8 cellular contexts compared by ENCODE assay signal in the genomic region with DNA sequence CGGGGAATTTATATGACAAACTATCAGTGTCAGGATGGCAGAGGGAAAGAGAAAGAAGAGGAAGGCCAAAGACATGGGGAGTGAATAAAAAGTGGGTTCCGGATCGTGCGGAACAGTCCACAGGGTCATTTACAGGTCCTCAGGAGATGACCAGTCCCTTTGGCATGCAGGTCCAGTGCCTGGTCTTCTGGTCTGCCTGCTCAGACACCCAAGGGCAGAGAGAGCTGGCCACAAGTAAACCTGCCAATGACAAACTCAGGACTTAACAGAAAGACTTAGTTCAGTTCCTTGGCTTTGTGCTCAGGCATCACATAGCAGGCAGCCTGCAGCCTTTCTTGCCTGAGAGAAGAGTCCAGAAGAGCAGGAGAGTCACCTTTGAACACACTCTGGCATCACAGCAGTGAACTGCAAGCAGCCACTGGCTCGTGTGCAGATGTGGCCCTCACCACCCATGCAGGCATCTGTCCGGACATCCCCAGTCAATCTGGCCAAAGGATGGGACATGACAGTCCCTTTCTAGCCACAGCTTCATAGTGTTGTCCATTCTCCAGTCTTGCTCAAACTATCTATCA. TPM values are rescaled to one million over a fixed set of nuclear protein-coding genes. Genes with fewer than 3 reads are reported as not detected.
DNase-seq lines count a peak whose midpoint lies in the region; ATAC-seq, FAIRE-seq and TF ChIP-seq lines count a peak whose summit lies in the region.

No MANE protein-coding gene starts in this region.

- POLR2A ChIA-PET in HEK293T (lab: Yijun Ruan, JAX), result interaction anchor here (1.0 kb wide), 1 partner anchor 9 kb away, joined by 3 read pairs; no protein-coding TSS in a partner anchor

- no peaks in the 10 kb centered on the region for H3K9me3 ChIP-seq in kidney (ENCODE audit: control insufficient read depth in 1 of 2, low read length in 2 of 2)
- H3K9me3 ChIP-seq in testis, result no peaks in the 10 kb centered on the region

- CTCF ChIA-PET in HEK293T (lab: Yijun Ruan, JAX), result no interaction called here

- H3K4me1 ChIP-seq in kidney (ENCODE audit: control insufficient read depth in 1 of 2, insufficient read depth in 1 of 2, low read depth in 1 of 2, low read length in 2 of 2), result peaks cover 15 to 34% of the 10 kb centered on the region in 2 donors
- peaks cover 6% of the 10 kb centered on the region for H3K4me1 ChIP-seq in testis

- TF ChIP-seq CTCF in AG09319 (IDR thresholded peaks at IDR 0.05; ENCODE audit: low read depth, low read length) (no peak), kidney (IDR thresholded peaks at IDR 0.05; ENCODE audit: borderline replicate concordance, extremely low read depth, insufficient read depth) (no peak), testis (IDR thresholded peaks at IDR 0.05) (no peak)

- H3K27ac ChIP-seq in kidney (ENCODE audit: low read depth in 2 of 2, low read length in 2 of 2), result peak overlapping the region; percentile 38 to 66
- H3K27ac ChIP-seq in testis, result no peak overlapping the region

- FAIRE-seq in kidney (lab: Jason Lieb, UNC), result peak; percentile 85

- DNase-seq in AG09319 (ENCODE audit: extremely low read depth, low read depth) (peak; percentile 83), M059J (ENCODE audit: low read depth) (peak; percentile 98), brain pericyte (ENCODE audit: low read depth, low spot score) (peak; percentile 71), kidney (peak; percentile 88), testis (peak; percentile 89), HEK293T (ENCODE audit: extremely low spot score) (no peak)

- no peaks in the 10 kb centered on the region for H3K27me3 ChIP-seq in testis

- peaks cover 27 to 29% of the 10 kb centered on the region in 2 donors for H3K36me3 ChIP-seq in kidney (ENCODE audit: control insufficient read depth in 1 of 2, insufficient read depth in 2 of 2, low read length in 2 of 2)
- no peaks in the 10 kb centered on the region for H3K36me3 ChIP-seq in testis (ENCODE audit: low read depth, missing control alignments)

- no peak overlapping the region for H3K4me3 ChIP-seq in kidney (ENCODE audit: low read length in 2 of 2)
- no peak overlapping the region for H3K4me3 ChIP-seq in testis

- intact Hi-C loops in kidney (cut with DNase I) (no loop called here), testis (cut with DNase I; ENCODE audit: low total_unique reads) (no loop called here)

- 59 to 60% methylated on average over 6 of the region's 6 CpGs for WGBS in testis, 2 donors

- TF ChIP-seq POLR2A in testis (IDR thresholded peaks at IDR 0.05), result no peak

- ATAC-seq in HG02610 (IDR thresholded peaks at IDR 0.05; ENCODE audit: unreplicated experiment) (no peak), GM21786 (IDR thresholded peaks at IDR 0.05; ENCODE audit: unreplicated experiment) (no peak)

- peak overlapping the region in 1 of 2 donors; percentile 36 for H3K9ac ChIP-seq in kidney (ENCODE audit: low read length in 2 of 2)

TF ChIP-seq in HEK293T, 16 proteins besides CTCF, POLR2A, EP300 and RAD21:
- TF ChIP-seq SUZ12 (IDR thresholded peaks at IDR 0.05), result no peak
- TF ChIP-seq SP1 (IDR thresholded peaks at IDR 0.05), result no peak
- no peak for TF ChIP-seq L3MBTL2 (conservative IDR thresholded peaks at IDR 0.05)
- no peak for TF ChIP-seq ARNT (IDR thresholded peaks at IDR 0.05)
- TF ChIP-seq, protein P1, sequence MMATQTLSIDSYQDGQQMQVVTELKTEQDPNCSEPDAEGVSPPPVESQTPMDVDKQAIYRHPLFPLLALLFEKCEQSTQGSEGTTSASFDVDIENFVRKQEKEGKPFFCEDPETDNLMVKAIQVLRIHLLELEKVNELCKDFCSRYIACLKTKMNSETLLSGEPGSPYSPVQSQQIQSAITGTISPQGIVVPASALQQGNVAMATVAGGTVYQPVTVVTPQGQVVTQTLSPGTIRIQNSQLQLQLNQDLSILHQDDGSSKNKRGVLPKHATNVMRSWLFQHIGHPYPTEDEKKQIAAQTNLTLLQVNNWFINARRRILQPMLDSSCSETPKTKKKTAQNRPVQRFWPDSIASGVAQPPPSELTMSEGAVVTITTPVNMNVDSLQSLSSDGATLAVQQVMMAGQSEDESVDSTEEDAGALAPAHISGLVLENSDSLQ (IDR thresholded peaks at IDR 0.05), result no peak
- TF ChIP-seq ELF4 (IDR thresholded peaks at IDR 0.05), result no peak
- no peak for TF ChIP-seq FOXM1 (IDR thresholded peaks at IDR 0.05; ENCODE audit: borderline replicate concordance)
- no peak for TF ChIP-seq HDGF (IDR thresholded peaks at IDR 0.05; ENCODE audit: borderline replicate concordance)
- TF ChIP-seq BHLHE40 (IDR thresholded peaks at IDR 0.05; ENCODE audit: borderline replicate concordance), result no peak
- TF ChIP-seq FOXA1 (IDR thresholded peaks at IDR 0.05), result no peak
- TF ChIP-seq FOXK2 (IDR thresholded peaks at IDR 0.05), result no peak
- no peak for TF ChIP-seq CTBP1 (IDR thresholded peaks at IDR 0.05; ENCODE audit: borderline replicate concordance)

RNA-seq across cellular contexts. Expression of a gene that starts 14.0 kb away (rescaled TPM):
- 33.8 and 45.3 TPM in 2 replicates for total RNA-seq in M059J (2014; rRNA removed; shearing (Covaris generic))
- total RNA-seq in kidney (72.3 TPM), testis (10 to 100 TPM; 25.0 to 32.1 TPM)
- polyA plus RNA-seq in kidney (ENCODE audit: insufficient read depth, low read depth, low replicate concordance) (37.4 TPM), testis (ENCODE audit: insufficient read depth, low read depth, low replicate concordance) (29.2 TPM)

RNA-seq across cellular contexts. Expression of a gene that starts 14.2 kb away (rescaled TPM):
- total RNA-seq in M059J (2014; rRNA removed; shearing (Covaris generic)), result 89.1 and 115 TPM in 2 replicates
- 63.0 TPM for total RNA-seq in kidney
- polyA plus RNA-seq in kidney (ENCODE audit: insufficient read depth, low read depth, low replicate concordance), result 48.2 TPM
- total RNA-seq in testis, result 100 to 1,000 TPM; 154 to 164 TPM
- polyA plus RNA-seq in testis (ENCODE audit: insufficient read depth, low read depth, low replicate concordance), result 56.8 TPM

RNA-seq across cellular contexts. Expression of a gene that starts 43.2 kb away (rescaled TPM):
- total RNA-seq in M059J (2014; rRNA removed; shearing (Covaris generic)), result 134 and 160 TPM in 2 replicates
- total RNA-seq in kidney (112 TPM), testis (10 to 100 TPM; 77.7 to 96.2 TPM)
- polyA plus RNA-seq in kidney (ENCODE audit: insufficient read depth, low read depth, low replicate concordance) (96.6 TPM), testis (ENCODE audit: insufficient read depth, low read depth, low replicate concordance) (58.0 TPM)

RNA-seq across cellular contexts. Expression of a gene that starts 53.5 kb away (rescaled TPM):
- 26.8 and 51.4 TPM in 2 replicates for total RNA-seq in M059J (2014; rRNA removed; shearing (Covaris generic))
- 118 TPM for total RNA-seq in kidney
- polyA plus RNA-seq in kidney (ENCODE audit: insufficient read depth, low read depth, low replicate concordance), result 46.7 TPM
- total RNA-seq in testis, result 100 to 1,000 TPM; 165 to 202 TPM
- 181 TPM for polyA plus RNA-seq in testis (ENCODE audit: insufficient read depth, low read depth, low replicate concordance)

Comparison
In these comparisons a context has a peak if more than half of its experiments do, and no peak if none do; other contexts are left out.
1. H3K27ac ChIP-seq: peak in kidney (2 of 2); none in testis (0 of 2).